ENCODE assay signal across 18 cellular contexts in the genomic region with DNA sequence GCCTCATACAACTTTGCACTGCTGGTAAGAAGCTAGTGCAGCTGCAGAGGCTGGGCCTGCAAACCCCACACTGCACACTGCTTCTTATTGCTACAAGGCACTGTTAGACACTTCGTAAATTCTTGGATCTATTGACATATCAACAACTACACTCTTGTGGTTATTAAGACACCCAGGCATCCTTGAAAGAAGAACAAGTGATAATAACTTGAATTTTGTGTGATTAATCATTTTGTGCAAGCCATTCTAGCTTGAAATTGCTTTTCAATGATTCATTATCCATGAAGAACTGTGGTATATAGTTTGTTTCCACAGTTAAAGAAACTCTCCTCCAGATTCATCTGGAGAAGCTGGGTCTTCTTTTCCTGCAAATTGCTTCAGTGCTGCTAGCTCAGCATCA. TPM values are rescaled to one million over a fixed set of nuclear protein-coding genes. Genes with fewer than 3 reads are reported as not detected.
DNase-seq lines count a peak whose midpoint lies in the region; FAIRE-seq and TF ChIP-seq lines count a peak whose summit lies in the region.
"Had no signal": no experiment of that assay in that cellular context is flagged by ENCODE, and none has a peak within 500 bp of the region (broad histone marks: within the 10 kb centered on the region; RNA-seq: fewer than 3 reads in every experiment).

No MANE protein-coding gene starts in this region.

- H2AFZ ChIP-seq in keratinocyte (ENCODE audit: control insufficient read depth, low read length): no peak overlapping the region

- H3K4me3 ChIP-seq in AG10803 (ENCODE audit: low read length) (no peak overlapping the region), cardiac fibroblast (replicated peaks in 1 of 2; ENCODE audit: low read depth in 2 of 2, low read length in 2 of 2) (no peak overlapping the region), keratinocyte (ENCODE audit: control insufficient read depth in 2 of 3, extremely low read depth in 1 of 3, insufficient read depth in 2 of 3, low read depth in 1 of 3, low read length in 3 of 3) (no peak overlapping the region), tibial artery (no peak overlapping the region)
- H3K4me3 ChIP-seq: uterus had no signal

- intact Hi-C loops in tibial artery (cut with DNase I; ENCODE audit: low total_unique reads): no loop called here

- H3K27me3 ChIP-seq in keratinocyte (ENCODE audit: control insufficient read depth, extremely low read depth, insufficient read depth, low read length) (no peaks in the 10 kb centered on the region), tibial artery (no peaks in the 10 kb centered on the region)
- H3K27me3 ChIP-seq: uterus had no signal

- H3K4me1 ChIP-seq in keratinocyte (ENCODE audit: control insufficient read depth, extremely low read depth, insufficient read depth, low read length): peaks cover 13% of the 10 kb centered on the region
- no peaks in the 10 kb centered on the region for H3K4me1 ChIP-seq in tibial artery
- H3K4me1 ChIP-seq: uterus had no signal

- H3K36me3 ChIP-seq in keratinocyte (ENCODE audit: control insufficient read depth in 2 of 2, extremely low read depth in 1 of 2, insufficient read depth in 2 of 2, low read length in 2 of 2) (no peaks in the 10 kb centered on the region), tibial artery (no peaks in the 10 kb centered on the region)
- H3K36me3 ChIP-seq: uterus had no signal

- peak; percentile 87 for DNase-seq in AG10803 (ENCODE audit: low read depth)
- peak; percentile 48 for DNase-seq in LHCN-M2 (ENCODE audit: low read depth)
- DNase-seq in cardiac fibroblast (ENCODE audit: low read depth in 2 of 2): peak; percentile 17 to 43
- DNase-seq in keratinocyte (ENCODE audit: low read depth, low spot score): peak; percentile 21
- DNase-seq in SHP77 treated with DMSO at 0.1 percent for 48 hours (lab: John Stamatoyannopoulos, UW): no peak
- no peak for DNase-seq in NCI-H187 (lab: John Stamatoyannopoulos, UW)
- no peak for DNase-seq in foreskin melanocyte
- DNase-seq in tibial artery: no peak
- DNase-seq: activated CD4-positive, alpha-beta T cell treated with anti-CD3 and anti-CD28 coated beads, Interleukin-2, amount 50 U/mL, for 48 hours; activated naive CD4-positive, alpha-beta T cell; aorta; CD4-positive, alpha-beta T cell; cortex of kidney; DMS53; Kasumi-1; NCI-H526 treated with DMSO at 0.1 percent for 48 hours; uterus had no signal

- H3K9ac ChIP-seq in keratinocyte (ENCODE audit: control insufficient read depth, extremely low read depth, insufficient read depth, low read length): no peak overlapping the region

- TF ChIP-seq CTCF in AG10803 (conservative IDR thresholded peaks at IDR 0.05; ENCODE audit: low read length) (no peak), cardiac fibroblast (IDR thresholded peaks at IDR 0.05; ENCODE audit: low read depth, low read length) (no peak), keratinocyte (optimal IDR thresholded peaks at IDR 0.05 in 1 of 3, IDR thresholded peaks at IDR 0.05 in 1 of 3, conservative IDR thresholded peaks at IDR 0.05 in 1 of 3; ENCODE audit: extremely low read depth in 1 of 3, insufficient read depth in 2 of 3, low read length in 3 of 3) (no peak), tibial artery (IDR thresholded peaks at IDR 0.05) (no peak)

- no peaks in the 10 kb centered on the region for H3K9me1 ChIP-seq in keratinocyte (ENCODE audit: control insufficient read depth, extremely low read depth, insufficient read depth, low read length)

- H3K4me2 ChIP-seq in keratinocyte (ENCODE audit: control insufficient read depth, extremely low read depth, insufficient read depth, low read depth, low read length): peak overlapping the region; percentile 40

- H4K20me1 ChIP-seq in keratinocyte (ENCODE audit: control insufficient read depth, extremely low read depth, insufficient read depth, low read length): no peaks in the 10 kb centered on the region

- H3K27ac ChIP-seq in keratinocyte (ENCODE audit: control insufficient read depth, insufficient read depth, low read length) (no peak overlapping the region), tibial artery (no peak overlapping the region)
- H3K27ac ChIP-seq: uterus had no signal

- dilution Hi-C loops in keratinocyte (cut with MboI; ENCODE audit: extremely low pct_ligation_motif_present, low sequenced_read_pairs): no loop called here

- H3K9me3 ChIP-seq in keratinocyte (ENCODE audit: control insufficient read depth, low read depth, low read length): no peaks in the 10 kb centered on the region
- H3K9me3 ChIP-seq in tibial artery: no peaks in the 10 kb centered on the region
- H3K9me3 ChIP-seq: uterus had no signal

- H3K79me2 ChIP-seq in keratinocyte (ENCODE audit: control insufficient read depth, insufficient read depth, low read length): no peaks in the 10 kb centered on the region

- no peak for FAIRE-seq in keratinocyte (lab: Jason Lieb, UNC)
- FAIRE-seq: endometrium had no signal

RNA-seq across cellular contexts. Expression of a gene that starts 33.7 kb away (rescaled TPM):
- 14.7 and 26.2 TPM in 2 replicates for total RNA-seq in LHCN-M2 (2014; rRNA removed)
- 0.73 TPM for polyA plus RNA-seq in LHCN-M2 (2012)
- polyA plus RNA-seq in keratinocyte: 13.9 to 37.4 TPM (median 34.8 TPM) in 3 replicates
- polyA plus RNA-seq in keratinocyte (2011; ENCODE audit: low read depth): 0.22 TPM
- polyA plus RNA-seq in keratinocyte (2011; cell fraction: cytosol; rRNA removed): 10.4 and 17.5 TPM in 2 replicates
- polyA plus RNA-seq in keratinocyte (2011; cell fraction: nucleus; rRNA removed): 35.6 and 39.7 TPM in 2 replicates
- 0.37 and 12.8 TPM in 2 replicates for polyA plus RNA-seq in keratinocyte (2012; ENCODE audit: low replicate concordance)
- polyA minus RNA-seq in keratinocyte: 1.5 to 51.8 TPM (median 36.0 TPM) in 3 replicates
- polyA minus RNA-seq in keratinocyte (2011; cell fraction: cytosol; rRNA and poly(A)+ RNA removed): 10.2 TPM
- polyA minus RNA-seq in keratinocyte (2011; cell fraction: nucleus; rRNA and poly(A)+ RNA removed): 30.9 and 63.4 TPM in 2 replicates

Comparison
In these comparisons a context has a peak if more than half of its experiments do, and no peak if none do; other contexts are left out.
1. DNase-seq: peak in AG10803 (single experiment), LHCN-M2 (single experiment), cardiac fibroblast (2 of 2) and keratinocyte (single experiment); none in SHP77 treated with DMSO at 0.1 percent for 48 hours (single experiment), NCI-H187 (0 of 2), foreskin melanocyte (single experiment) and tibial artery (0 of 2).